14 cellular contexts compared by ENCODE assay signal in the genomic region with DNA sequence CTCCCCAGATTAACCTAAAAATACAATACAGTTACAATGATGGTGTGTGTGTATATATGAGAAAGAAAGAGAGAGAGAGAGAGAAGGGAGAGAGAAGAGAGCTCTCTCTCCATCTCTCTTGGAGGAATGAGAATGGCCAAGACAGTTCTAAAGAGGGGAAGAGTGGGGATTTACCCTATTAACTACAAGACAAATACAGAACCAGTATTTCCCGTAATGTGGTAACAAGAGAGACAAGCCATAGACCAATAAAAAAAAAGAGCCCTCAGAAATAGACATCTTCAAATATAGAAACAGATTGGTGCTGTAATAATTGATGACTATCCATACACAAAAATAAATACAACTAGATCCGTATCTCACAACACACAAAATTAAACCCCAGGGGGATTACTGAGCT.
DNase-seq lines count a peak whose midpoint lies in the region; ATAC-seq and TF ChIP-seq lines count a peak whose summit lies in the region.
"Had no signal": no experiment of that assay in that cellular context is flagged by ENCODE, and none has a peak within 500 bp of the region (broad histone marks: within the 10 kb centered on the region; RNA-seq: fewer than 3 reads in every experiment).

No MANE protein-coding gene starts in this region.

- POLR2A ChIA-PET in PC-3 (lab: Charles Lee; ENCODE audit: unreplicated experiment): interaction anchor here (0.7 kb wide), 1 partner anchor 634 kb away, joined by 5 read pairs; no protein-coding TSS in a partner anchor
- POLR2A ChIA-PET in CD8-positive, alpha-beta T cell (lab: Charles Lee): no interaction called here
- POLR2A ChIA-PET in CD8-positive, alpha-beta memory T cell (lab: Charles Lee): no interaction called here

- H3K4me2 ChIP-seq in Loucy (ENCODE audit: low read depth, low read length, poor library complexity, severe bottlenecking) (peak overlapping the region; percentile 47), PC-3 (ENCODE audit: low read length) (peak overlapping the region; percentile 42; the same call in 1 of the 2 replicates)

- H2AFZ ChIP-seq in Loucy (ENCODE audit: low read length) (no peak overlapping the region), PC-3 (ENCODE audit: low read length) (no peak overlapping the region)

- H3K36me3 Mint-ChIP-seq in stimulated activated naive CD8-positive, alpha-beta T cell treated with anti-CD3 and anti-CD28 coated beads, Interleukin-15, Interleukin-2, amounts not matched to agents 100 ng/mL and 50 ng/mL, for 24 hours (ENCODE audit: low read depth): no peaks in the 10 kb centered on the region
- H3K36me3 Mint-ChIP-seq in CD8-positive, alpha-beta T cell: no peaks in the 10 kb centered on the region
- no peaks in the 10 kb centered on the region for H3K36me3 Mint-ChIP-seq in CD8-positive, alpha-beta memory T cell
- H3K36me3 Mint-ChIP-seq: CD4-positive, alpha-beta memory T cell had no signal

- peaks cover 16% of the 10 kb centered on the region for H3K27me3 Mint-ChIP-seq in stimulated activated naive CD8-positive, alpha-beta T cell treated with anti-CD3 and anti-CD28 coated beads, Interleukin-15, Interleukin-2, amounts not matched to agents 100 ng/mL and 50 ng/mL, for 24 hours
- H3K27me3 Mint-ChIP-seq in CD8-positive, alpha-beta T cell (ENCODE audit: low read depth): peaks cover 16% of the 10 kb centered on the region
- H3K27me3 Mint-ChIP-seq in CD8-positive, alpha-beta memory T cell: peaks cover 11 to 28% of the 10 kb centered on the region in 2 donors

- no peaks in the 10 kb centered on the region for H3K9me3 Mint-ChIP-seq in stimulated activated naive CD8-positive, alpha-beta T cell treated with anti-CD3 and anti-CD28 coated beads, Interleukin-15, Interleukin-2, amounts not matched to agents 100 ng/mL and 50 ng/mL, for 24 hours
- H3K9me3 Mint-ChIP-seq in CD8-positive, alpha-beta T cell: no peaks in the 10 kb centered on the region
- H3K9me3 Mint-ChIP-seq in CD8-positive, alpha-beta memory T cell: no peaks in the 10 kb centered on the region
- H3K9me3 Mint-ChIP-seq: CD4-positive, alpha-beta memory T cell had no signal

- TF ChIP-seq CTCF in Loucy (conservative IDR thresholded peaks at IDR 0.05; ENCODE audit: low read length) (no peak), PC-3 (conservative IDR thresholded peaks at IDR 0.05; ENCODE audit: low read depth, low read length) (no peak)
- no peak for TF ChIP-seq CTCF in CD8-positive, alpha-beta T cell (IDR thresholded peaks at IDR 0.05)

- no peak overlapping the region for H3K4me3 Mint-ChIP-seq in stimulated activated naive CD8-positive, alpha-beta T cell treated with anti-CD3 and anti-CD28 coated beads, Interleukin-15, Interleukin-2, amounts not matched to agents 100 ng/mL and 50 ng/mL, for 24 hours
- H3K4me3 Mint-ChIP-seq in CD8-positive, alpha-beta T cell: no peak overlapping the region
- no peak overlapping the region for H3K4me3 Mint-ChIP-seq in CD8-positive, alpha-beta memory T cell
- H3K4me3 Mint-ChIP-seq: B cell; CD4-positive, alpha-beta memory T cell had no signal

- H3K9me3 ChIP-seq in Loucy (ENCODE audit: insufficient read depth, low read depth, low read length) (no peaks in the 10 kb centered on the region), PC-3 (ENCODE audit: low read length) (no peaks in the 10 kb centered on the region)
- H3K9me3 ChIP-seq in CD8-positive, alpha-beta T cell (ENCODE audit: low read length): no peaks in the 10 kb centered on the region
- no peaks in the 10 kb centered on the region for H3K9me3 ChIP-seq in CD8-positive, alpha-beta memory T cell (ENCODE audit: low read length)
- H3K9me3 ChIP-seq: Caco-2 had no signal

- CTCF ChIA-PET in PC-3 (lab: Charles Lee): no interaction called here
- CTCF ChIA-PET in CD8-positive, alpha-beta T cell (lab: Charles Lee): no interaction called here
- CTCF ChIA-PET in CD8-positive, alpha-beta memory T cell (lab: Charles Lee): no interaction called here

- peaks cover 11% of the 10 kb centered on the region for H3K4me1 Mint-ChIP-seq in stimulated activated naive CD8-positive, alpha-beta T cell treated with anti-CD3 and anti-CD28 coated beads, Interleukin-15, Interleukin-2, amounts not matched to agents 100 ng/mL and 50 ng/mL, for 24 hours (ENCODE audit: low read depth)
- no peaks in the 10 kb centered on the region for H3K4me1 Mint-ChIP-seq in CD8-positive, alpha-beta T cell (ENCODE audit: low read depth)
- no peaks in the 10 kb centered on the region for H3K4me1 Mint-ChIP-seq in CD8-positive, alpha-beta memory T cell
- H3K4me1 Mint-ChIP-seq: B cell had no signal

- H3K9ac ChIP-seq in Loucy (ENCODE audit: low read depth, low read length, poor library complexity, severe bottlenecking) (no peak overlapping the region), PC-3 (ENCODE audit: low read length) (no peak overlapping the region)

- no peaks in the 10 kb centered on the region for H3K36me3 ChIP-seq in Loucy (ENCODE audit: insufficient read depth, low read length)
- H3K36me3 ChIP-seq in PC-3 (ENCODE audit: low read depth, low read length): no peaks in the 10 kb centered on the region
- no peaks in the 10 kb centered on the region for H3K36me3 ChIP-seq in CD8-positive, alpha-beta T cell (ENCODE audit: insufficient read depth, low read length)
- no peaks in the 10 kb centered on the region for H3K36me3 ChIP-seq in CD8-positive, alpha-beta memory T cell (ENCODE audit: insufficient read depth, low read length)

- no peaks in the 10 kb centered on the region for H3K79me2 ChIP-seq in Loucy (ENCODE audit: insufficient read depth, low read length)
- no peaks in the 10 kb centered on the region for H3K79me2 ChIP-seq in PC-3 (ENCODE audit: low read length)

- H3K4me3 ChIP-seq in Loucy (ENCODE audit: low read length, poor library complexity, severe bottlenecking) (peak overlapping the region; percentile 15), PC-3 (ENCODE audit: low read length) (no peak overlapping the region)
- H3K4me3 ChIP-seq in CD8-positive, alpha-beta T cell (ENCODE audit: low read depth, low read length): no peak overlapping the region
- H3K4me3 ChIP-seq in CD8-positive, alpha-beta memory T cell (ENCODE audit: low read length): no peak overlapping the region

- no TSS peak for BruUV-seq in PC-3 (replicated peaks; lab: Mats Ljungman, UMichigan)

- H3K9me2 ChIP-seq in Loucy (replicated peaks; ENCODE audit: low read depth, low read length) (no peaks in the 10 kb centered on the region), PC-3 (replicated peaks; ENCODE audit: low read length) (no peaks in the 10 kb centered on the region)

- ATAC-seq in stimulated activated naive CD8-positive, alpha-beta T cell treated with anti-CD3 and anti-CD28 coated beads, Interleukin-15, Interleukin-2, amounts not matched to agents 100 U/mL and 50 U/mL, for 24 hours: no peak
- no peak; the same call in 1 of the 2 replicates for ATAC-seq in PC-3
- ATAC-seq in CD8-positive, alpha-beta T cell: no peak
- ATAC-seq: HCT116 had no signal

- intact Hi-C loops in PC-3 (cut with micrococcal nuclease): loop anchor here (2.0 kb wide), 1 partner anchor 24 kb away; no protein-coding TSS in a partner anchor
- intact Hi-C loops in CD8-positive, alpha-beta T cell (cut with DNase I, micrococcal nuclease): no loop called here

- H3F3A ChIP-seq in Loucy (ENCODE audit: low read depth): no peaks in the 10 kb centered on the region
- H3F3A ChIP-seq in PC-3 (ENCODE audit: low read length, unreplicated experiment): no peaks in the 10 kb centered on the region

- H3K27ac Mint-ChIP-seq in stimulated activated naive CD8-positive, alpha-beta T cell treated with anti-CD3 and anti-CD28 coated beads, Interleukin-15, Interleukin-2, amounts not matched to agents 100 ng/mL and 50 ng/mL, for 24 hours: peak overlapping the region; percentile 2
- no peak overlapping the region for H3K27ac Mint-ChIP-seq in CD8-positive, alpha-beta T cell
- no peak overlapping the region for H3K27ac Mint-ChIP-seq in CD8-positive, alpha-beta memory T cell
- H3K27ac Mint-ChIP-seq: B cell had no signal

- H3K27me3 ChIP-seq in Loucy (ENCODE audit: insufficient read depth, low read length, poor library complexity, severe bottlenecking) (no peaks in the 10 kb centered on the region), PC-3 (ENCODE audit: low read length) (peaks cover 30% of the 10 kb centered on the region)
- H3K27me3 ChIP-seq in CD8-positive, alpha-beta T cell (ENCODE audit: insufficient read depth, low read length): no peaks in the 10 kb centered on the region
- no peaks in the 10 kb centered on the region for H3K27me3 ChIP-seq in CD8-positive, alpha-beta memory T cell (ENCODE audit: insufficient read depth, low read length, poor library complexity, severe bottlenecking)

- DNase-seq in stimulated activated naive CD8-positive, alpha-beta T cell treated with anti-CD3 and anti-CD28 coated beads, Interleukin-15, Interleukin-2, amounts not matched to agents 100 U/mL and 50 U/mL, for 24 hours: no peak
- DNase-seq in PC-3 (peak; percentile 22), kidney tubule cell (ENCODE audit: low spot score) (no peak), NCI-H1105 (lab: John Stamatoyannopoulos, UW) (no peak)
- DNase-seq in CD8-positive, alpha-beta T cell: no peak
- DNase-seq in CD8-positive, alpha-beta memory T cell: no peak
- DNase-seq: Caco-2; CD4-positive, alpha-beta memory T cell; IMR-90 had no signal

- peaks cover 13% of the 10 kb centered on the region for H3K4me1 ChIP-seq in Loucy (ENCODE audit: insufficient read depth, low read length, poor library complexity, severe bottlenecking)
- H3K4me1 ChIP-seq in PC-3 (ENCODE audit: insufficient read depth, low read length): peaks cover 15% of the 10 kb centered on the region
- H3K4me1 ChIP-seq in CD8-positive, alpha-beta T cell (ENCODE audit: insufficient read depth, low read length): no peaks in the 10 kb centered on the region
- no peaks in the 10 kb centered on the region for H3K4me1 ChIP-seq in CD8-positive, alpha-beta memory T cell (ENCODE audit: insufficient read depth, low read length)
- H3K4me1 ChIP-seq: Caco-2 had no signal

- H3K27ac ChIP-seq in PC-3 (ENCODE audit: low read length): peak overlapping the region; percentile 37
- no peak overlapping the region for H3K27ac ChIP-seq in CD8-positive, alpha-beta T cell (ENCODE audit: low read depth, low read length)
- no peak overlapping the region for H3K27ac ChIP-seq in CD8-positive, alpha-beta memory T cell (ENCODE audit: low read depth, low read length)
- H3K27ac ChIP-seq: C4-2B had no signal

- H4K20me1 ChIP-seq in Loucy (ENCODE audit: insufficient read depth, low read length, poor library complexity, severe bottlenecking): no peaks in the 10 kb centered on the region
- no peaks in the 10 kb centered on the region for H4K20me1 ChIP-seq in PC-3 (ENCODE audit: low read length)
